ENCODE assay signal across 25 cellular contexts in genomic region chr16:80436510-80436909, GRCh38.
"Had no signal": no experiment of that assay in that cellular context is flagged by ENCODE, and none has a peak within 500 bp of the region (broad histone marks: within the 10 kb centered on the region; RNA-seq: fewer than 3 reads in every experiment).

No MANE protein-coding gene starts in this region.

- H3K36me3 ChIP-seq: colonic mucosa, esophagus muscularis mucosa, esophagus squamous epithelium, gastrocnemius medialis, gastroesophageal sphincter, heart left ventricle, heart right ventricle had no signal

- H3K27ac Mint-ChIP-seq: dendritic cell treated with granulocyte-macrophage colony-stimulating factor and Interleukin-4, amounts not matched to agents 40 ng/mL and 50 ng/mL, for 4 days; effector memory CD8-positive, alpha-beta T cell; endodermal cell had no signal

- H3K4me3 Mint-ChIP-seq: dendritic cell treated with granulocyte-macrophage colony-stimulating factor and Interleukin-4, amounts not matched to agents 40 ng/mL and 50 ng/mL, for 4 days; effector memory CD8-positive, alpha-beta T cell; endodermal cell had no signal

- H3K27me3 ChIP-seq: colonic mucosa, esophagus squamous epithelium, gastrocnemius medialis had no signal

- H3K9me3 ChIP-seq: colonic mucosa, esophagus muscularis mucosa, esophagus squamous epithelium, gastrocnemius medialis, gastroesophageal sphincter, heart left ventricle, heart right ventricle had no signal

- ATAC-seq: effector memory CD8-positive, alpha-beta T cell; esophagus mucosa; foreskin keratinocyte; gastrocnemius medialis; gastroesophageal sphincter; heart left ventricle; heart right ventricle had no signal

- DNase-seq: colonic mucosa; cortex of kidney; dermis blood vessel endothelial cell; dorsolateral prefrontal cortex; effector CD4-positive, alpha-beta T cell; effector CD8-positive, alpha-beta T cell; effector memory CD4-positive, alpha-beta T cell; effector memory CD8-positive, alpha-beta T cell; endodermal cell; erythroblast; esophagus squamous epithelium; foreskin fibroblast; foreskin keratinocyte; foreskin melanocyte; gastrocnemius medialis; glutamatergic neuron; head of caudate nucleus; heart left ventricle; heart right ventricle had no signal

- H3K9me3 Mint-ChIP-seq: effector memory CD8-positive, alpha-beta T cell; endodermal cell had no signal

- H3K27ac ChIP-seq: colonic mucosa, coronary artery, dorsolateral prefrontal cortex, epithelial cell of prostate, esophagus muscularis mucosa, esophagus squamous epithelium, foreskin keratinocyte, gastrocnemius medialis, gastroesophageal sphincter, heart left ventricle, heart right ventricle had no signal

- H3K4me3 ChIP-seq: colonic mucosa, coronary artery, dorsolateral prefrontal cortex, esophagus muscularis mucosa, esophagus squamous epithelium, gastrocnemius medialis, gastroesophageal sphincter, heart left ventricle, heart right ventricle had no signal

- H3K4me1 Mint-ChIP-seq: endodermal cell had no signal

- H3K4me1 ChIP-seq: colonic mucosa, esophagus muscularis mucosa, esophagus squamous epithelium, foreskin keratinocyte, gastrocnemius medialis, gastroesophageal sphincter, heart left ventricle, heart right ventricle had no signal

- H3K27me3 Mint-ChIP-seq: dendritic cell treated with granulocyte-macrophage colony-stimulating factor and Interleukin-4, amounts not matched to agents 40 ng/mL and 50 ng/mL, for 4 days had no signal
